ENCODE assay signal across 22 cellular contexts in genomic region chrX:36650622-36651021, GRCh38.
"Had no signal": no experiment of that assay in that cellular context is flagged by ENCODE, and none has a peak within 500 bp of the region (broad histone marks: within the 10 kb centered on the region; RNA-seq: fewer than 3 reads in every experiment).

No MANE protein-coding gene starts in this region.

- H3K9me3 ChIP-seq: SJCRH30 had no signal

- FAIRE-seq: K562, RCC 7860 had no signal

- DNase-seq: Kasumi-1, MM.1S, NCI-H1092 treated with DMSO at 0.1 percent for 48 hours, NCI-H1436, NCI-H187, NCI-H2029, NCI-H2081 treated with DMSO at 0.1 percent for 48 hours, NCI-H2171, NCI-H226, NCI-H446, NCI-H510A, NCI-H524 treated with DMSO at 0.1 percent for 48 hours, NCI-H69, NCI-H774, RPMI8226, SHP77 treated with DMSO at 0.1 percent for 48 hours, SJCRH30, SW 1271 had no signal

- H3K4me2 ChIP-seq: KMS-11 had no signal

- ATAC-seq: K562 had no signal

- H3K36me3 ChIP-seq: SJCRH30 had no signal

- H3K4me3 ChIP-seq: K562, SJCRH30, SK-N-MC had no signal

- H3K4me1 ChIP-seq: SJCRH30 had no signal

- H3K27me3 ChIP-seq: SJCRH30 had no signal

- H3K27ac ChIP-seq: KMS-11, SJCRH30, SK-N-MC had no signal

- H3K9ac ChIP-seq: KMS-11 had no signal
